ENCODE assay signal across 8 cellular contexts in genomic region chr3:23888617-23889228, GRCh38. TPM values are rescaled to one million over a fixed set of nuclear protein-coding genes. Genes with fewer than 3 reads are reported as not detected.
A peak's percentile ranks its signal among the peaks of the same experiment; 100 is the strongest.
DNase-seq lines count a peak whose midpoint lies in the region; ATAC-seq and TF ChIP-seq lines count a peak whose summit lies in the region.

No MANE protein-coding gene starts in this region.

- peaks cover 29% of the 10 kb centered on the region for H3K79me1 ChIP-seq in mesenchymal stem cell (replicated peaks; ENCODE audit: low read length, poor library complexity, severe bottlenecking)

- H3F3A ChIP-seq in Loucy (ENCODE audit: low read depth): no peaks in the 10 kb centered on the region

- no peak overlapping the region for H2BK15ac ChIP-seq in mesenchymal stem cell (ENCODE audit: low read depth, poor library complexity, severe bottlenecking)

- H3K4me3 ChIP-seq in Loucy (ENCODE audit: low read length, poor library complexity, severe bottlenecking) (no peak overlapping the region), choroid plexus epithelial cell (ENCODE audit: low read depth, low read length) (no peak overlapping the region), mesenchymal stem cell (ENCODE audit: insufficient read depth in 1 of 2, low read depth in 1 of 2, low read length in 2 of 2) (no peak overlapping the region)

- peaks cover 48% of the 10 kb centered on the region for H4K20me1 ChIP-seq in Loucy (ENCODE audit: insufficient read depth, low read length, poor library complexity, severe bottlenecking)

- H2BK12ac ChIP-seq in mesenchymal stem cell (ENCODE audit: low read length in 2 of 2): no peak overlapping the region

- no peak overlapping the region for H3K9ac ChIP-seq in Loucy (ENCODE audit: low read depth, low read length, poor library complexity, severe bottlenecking)
- peak overlapping the region; percentile 17 for H3K9ac ChIP-seq in mesenchymal stem cell (ENCODE audit: low read length)

- H3K9me2 ChIP-seq in Loucy (replicated peaks; ENCODE audit: low read depth, low read length): no peaks in the 10 kb centered on the region

- H2BK5ac ChIP-seq in mesenchymal stem cell (ENCODE audit: low read depth, low read length, poor library complexity, severe bottlenecking): no peak overlapping the region

- no peak overlapping the region for H2AFZ ChIP-seq in Loucy (ENCODE audit: low read length)
- H2AFZ ChIP-seq in mesenchymal stem cell (ENCODE audit: low read depth, low read length): no peak overlapping the region

- H3K18ac ChIP-seq in mesenchymal stem cell (ENCODE audit: low read depth in 1 of 2, low read length in 2 of 2): no peak overlapping the region

- H3K4me2 ChIP-seq in Loucy (ENCODE audit: low read depth, low read length, poor library complexity, severe bottlenecking): no peak overlapping the region
- H3K4me2 ChIP-seq in mesenchymal stem cell (ENCODE audit: low read length, poor library complexity, severe bottlenecking): no peak overlapping the region

- TF ChIP-seq CTCF in Loucy (conservative IDR thresholded peaks at IDR 0.05; ENCODE audit: low read length): peak; percentile 90
- peak; percentile 71 for TF ChIP-seq CTCF in choroid plexus epithelial cell (conservative IDR thresholded peaks at IDR 0.05; ENCODE audit: low read depth, low read length)

- no peak overlapping the region for H3K4ac ChIP-seq in mesenchymal stem cell (ENCODE audit: low read depth in 1 of 2, low read length in 2 of 2)

- peaks cover 67% of the 10 kb centered on the region for H3K79me2 ChIP-seq in Loucy (ENCODE audit: insufficient read depth, low read length)

- no CpG with 5 or more reads among the region's 3 CpGs for WGBS in mesenchymal stem cell

- no peak overlapping the region for H3K23ac ChIP-seq in mesenchymal stem cell (ENCODE audit: low read length in 2 of 2)

- H3K9me3 ChIP-seq in Loucy (ENCODE audit: insufficient read depth, low read depth, low read length) (no peaks in the 10 kb centered on the region), mesenchymal stem cell (ENCODE audit: control insufficient read depth, low read length) (no peaks in the 10 kb centered on the region)

- DNase-seq in NCI-H510A treated with DMSO at 0.1 percent for 48 hours (lab: John Stamatoyannopoulos, UW) (peak; percentile 13), NCI-H510A (lab: John Stamatoyannopoulos, UW) (no peak), choroid plexus epithelial cell (ENCODE audit: low read depth) (peak; percentile 75), mesenchymal stem cell (peak; percentile 57), DMS153 (lab: John Stamatoyannopoulos, UW) (no peak), NCI-H128 (lab: John Stamatoyannopoulos, UW; ENCODE audit: unreplicated experiment) (no peak)

- H4K8ac ChIP-seq in mesenchymal stem cell (ENCODE audit: low read length): no peak overlapping the region

- H3K4me1 ChIP-seq in Loucy (ENCODE audit: insufficient read depth, low read length, poor library complexity, severe bottlenecking) (no peaks in the 10 kb centered on the region), mesenchymal stem cell (ENCODE audit: control insufficient read depth, insufficient read depth, low read depth, low read length) (no peaks in the 10 kb centered on the region)

- H3K36me3 ChIP-seq in Loucy (ENCODE audit: insufficient read depth, low read length): peaks cover 77% of the 10 kb centered on the region; the same call in 1 of the 2 replicates
- H3K36me3 ChIP-seq in mesenchymal stem cell (ENCODE audit: control insufficient read depth in 1 of 2, insufficient read depth in 2 of 2, low read depth in 1 of 2, low read length in 2 of 2): peaks cover 3 to 62% of the 10 kb centered on the region in 2 experiments

- H2AK5ac ChIP-seq in mesenchymal stem cell (ENCODE audit: low read length, severe bottlenecking): no peak overlapping the region

- H3K27ac ChIP-seq in mesenchymal stem cell (ENCODE audit: low read length, poor library complexity, severe bottlenecking): no peak overlapping the region

- H3K27me3 ChIP-seq in Loucy (ENCODE audit: insufficient read depth, low read length, poor library complexity, severe bottlenecking): no peaks in the 10 kb centered on the region
- H3K27me3 ChIP-seq in mesenchymal stem cell (ENCODE audit: control insufficient read depth in 1 of 2, insufficient read depth in 1 of 2, low read length in 2 of 2): no peaks in the 10 kb centered on the region

- no peak overlapping the region for H2BK120ac ChIP-seq in mesenchymal stem cell (ENCODE audit: low read depth, low read length)

- H3K14ac ChIP-seq in mesenchymal stem cell (ENCODE audit: low read length in 2 of 2): no peak overlapping the region

- ATAC-seq in GM18861 (IDR thresholded peaks at IDR 0.05; ENCODE audit: unreplicated experiment): no peak

- H4K91ac ChIP-seq in mesenchymal stem cell (ENCODE audit: low read length): no peak overlapping the region

RNA-seq across cellular contexts. Expression of gene NKIRAS1, which starts 28.1 kb away (rescaled TPM):
- polyA plus RNA-seq in mesenchymal stem cell (2013, experiment 1 of 2): 6.8 TPM
- polyA plus RNA-seq in mesenchymal stem cell (2013, experiment 2 of 2): 7.0 TPM

RNA-seq across cellular contexts. Expression of gene RPL15, which starts 28.2 kb away (rescaled TPM):
- 2,527 TPM for polyA plus RNA-seq in mesenchymal stem cell (2013, experiment 1 of 2)
- 2,464 TPM for polyA plus RNA-seq in mesenchymal stem cell (2013, experiment 2 of 2)

RNA-seq across cellular contexts. Expression of gene NR1D2, which starts 56.4 kb away (rescaled TPM):
- 11.5 TPM for polyA plus RNA-seq in mesenchymal stem cell (2013, experiment 1 of 2)
- 12.7 TPM for polyA plus RNA-seq in mesenchymal stem cell (2013, experiment 2 of 2)

Comparison
In these comparisons a context has a peak if more than half of its experiments do, and no peak if none do; other contexts are left out.
1. DNase-seq: peak in NCI-H510A treated with DMSO at 0.1 percent for 48 hours (single experiment), choroid plexus epithelial cell (single experiment) and mesenchymal stem cell (single experiment); none in NCI-H510A (single experiment), DMS153 (single experiment) and NCI-H128 (single experiment).